30 cellular contexts compared by ENCODE assay signal in genomic region chr5:90301248-90301647, GRCh38.
DNase-seq lines count a peak whose midpoint lies in the region; ATAC-seq, FAIRE-seq and TF ChIP-seq lines count a peak whose summit lies in the region.
"Had no signal": no experiment of that assay in that cellular context is flagged by ENCODE, and none has a peak within 500 bp of the region (broad histone marks: within the 10 kb centered on the region; RNA-seq: fewer than 3 reads in every experiment).

No MANE protein-coding gene starts in this region.

- ATAC-seq in GM19351 (IDR thresholded peaks at IDR 0.05; ENCODE audit: unreplicated experiment) (peak; percentile 54), HG03354 (IDR thresholded peaks at IDR 0.05; ENCODE audit: poor library complexity, severe bottlenecking, unreplicated experiment) (peak; percentile 55), HG03460 (IDR thresholded peaks at IDR 0.05; ENCODE audit: unreplicated experiment) (no peak)
- ATAC-seq: activated CD8-positive, alpha-beta T cell treated with anti-CD3 and anti-CD28 coated beads for 36 hours; left lobe of liver; stimulated activated effector memory CD8-positive, alpha-beta T cell treated with anti-CD3 and anti-CD28 coated beads, Interleukin-12 subunit alpha, Interleukin-12 subunit beta, amount 100 ng/mL, for 72 hours had no signal

- POLR2A ChIA-PET in OCI-LY7 (lab: Charles Lee) = no interaction called here

- no peaks in the 10 kb centered on the region for H4K20me1 ChIP-seq in OCI-LY7 (ENCODE audit: insufficient read depth, low read length)

- no peak for TF ChIP-seq CTCF in OCI-LY7 (conservative IDR thresholded peaks at IDR 0.05; ENCODE audit: low read length)

- H3K9me2 ChIP-seq in OCI-LY7 (ENCODE audit: insufficient read depth, low read length) = no peaks in the 10 kb centered on the region

- no peak overlapping the region for H3K27ac ChIP-seq in OCI-LY7 (ENCODE audit: low read depth, low read length, poor library complexity, severe bottlenecking)
- H3K27ac ChIP-seq: C4-2B, dorsolateral prefrontal cortex, esophagus muscularis mucosa, ovary, RWPE1, SJSA1, tibial nerve had no signal

- CTCF ChIA-PET in OCI-LY7 (lab: Charles Lee; ENCODE audit: unreplicated experiment) = no interaction called here
- CTCF ChIA-PET in activated naive CD4-positive, alpha-beta T cell treated with anti-CD3 and anti-CD28 coated beads, Interleukin-2, amount 10 ng/mL, durations not matched to agents 7 days and 5 days (lab: Charles Lee) = interaction anchor here (0.5 kb wide), 1 partner anchor 138 kb away, joined by 3 read pairs; no protein-coding TSS in a partner anchor

- no peak for DNase-seq in GM12891 (ENCODE audit: insufficient read length, low spot score)
- DNase-seq in OCI-LY7 (ENCODE audit: low spot score) = peak; percentile 37
- DNase-seq in activated naive CD4-positive, alpha-beta T cell treated with anti-CD3 and anti-CD28 coated beads, Interleukin-2, amount 10 ng/mL, durations not matched to agents 7 days and 5 days = no peak
- DNase-seq in C1 segment of cervical spinal cord (lab: John Stamatoyannopoulos, UW) = no peak
- DNase-seq: activated CD8-positive, alpha-beta T cell treated with anti-CD3 and anti-CD28 coated beads for 36 hours; activated naive CD4-positive, alpha-beta T cell treated with anti-CD3 and anti-CD28 coated beads, Interleukin-2, amount 50 U/mL, for 16 hours; amniotic stem cell; COR-L47; dorsolateral prefrontal cortex; foreskin fibroblast; GDM1; MG63; NCI-H146; NCI-H446 treated with DMSO at 0.1 percent for 48 hours; NCI-H82; ovary; T-helper 9 cell had no signal

- no peaks in the 10 kb centered on the region for H3K4me1 ChIP-seq in OCI-LY7 (ENCODE audit: insufficient read depth, low read length, poor library complexity, severe bottlenecking)
- H3K4me1 ChIP-seq: esophagus muscularis mucosa, SJSA1, tibial nerve had no signal

- no peaks in the 10 kb centered on the region for H3K9me3 Mint-ChIP-seq in activated naive CD4-positive, alpha-beta T cell treated with anti-CD3 and anti-CD28 coated beads, Interleukin-2, amount 10 ng/mL, durations not matched to agents 7 days and 5 days
- H3K9me3 Mint-ChIP-seq: activated CD8-positive, alpha-beta T cell treated with anti-CD3 and anti-CD28 coated beads for 36 hours; neural crest cell; stimulated activated effector memory CD8-positive, alpha-beta T cell treated with anti-CD3 and anti-CD28 coated beads, Interleukin-12 subunit alpha, Interleukin-12 subunit beta, amount 100 ng/mL, for 72 hours had no signal

- TF ChIP-seq POLR2A in GM12891 (IDR thresholded peaks at IDR 0.05; ENCODE audit: low read depth, low read length) = no peak

- H3K27me3 Mint-ChIP-seq in activated naive CD4-positive, alpha-beta T cell treated with anti-CD3 and anti-CD28 coated beads, Interleukin-2, amount 10 ng/mL, durations not matched to agents 7 days and 5 days = no peaks in the 10 kb centered on the region

- no peaks in the 10 kb centered on the region for H3K36me3 Mint-ChIP-seq in activated naive CD4-positive, alpha-beta T cell treated with anti-CD3 and anti-CD28 coated beads, Interleukin-2, amount 10 ng/mL, durations not matched to agents 7 days and 5 days
- H3K36me3 Mint-ChIP-seq: stimulated activated effector memory CD8-positive, alpha-beta T cell treated with anti-CD3 and anti-CD28 coated beads, Interleukin-12 subunit alpha, Interleukin-12 subunit beta, amount 100 ng/mL, for 72 hours had no signal

- FAIRE-seq in GM12891 (lab: Jason Lieb, UNC) = peak; percentile 66
- FAIRE-seq: endometrium, islet of Langerhans had no signal

- no TSS peak for BruUV-seq in OCI-LY7 (replicated peaks; lab: Mats Ljungman, UMichigan)

- H3K79me2 ChIP-seq in OCI-LY7 (ENCODE audit: insufficient read depth, low read depth, low read length) = no peaks in the 10 kb centered on the region

- H3K27ac Mint-ChIP-seq in activated naive CD4-positive, alpha-beta T cell treated with anti-CD3 and anti-CD28 coated beads, Interleukin-2, amount 10 ng/mL, durations not matched to agents 7 days and 5 days = no peak overlapping the region
- H3K27ac Mint-ChIP-seq: activated CD8-positive, alpha-beta T cell treated with anti-CD3 and anti-CD28 coated beads for 36 hours; stimulated activated effector memory CD8-positive, alpha-beta T cell treated with anti-CD3 and anti-CD28 coated beads, Interleukin-12 subunit alpha, Interleukin-12 subunit beta, amount 100 ng/mL, for 72 hours had no signal

- H3K4me3 ChIP-seq in OCI-LY7 (ENCODE audit: low read depth, low read length, poor library complexity, severe bottlenecking) = no peak overlapping the region
- H3K4me3 ChIP-seq: dorsolateral prefrontal cortex, esophagus muscularis mucosa, MG63, ovary, SJSA1, tibial nerve had no signal

- H3K4me1 Mint-ChIP-seq in activated naive CD4-positive, alpha-beta T cell treated with anti-CD3 and anti-CD28 coated beads, Interleukin-2, amount 10 ng/mL, durations not matched to agents 7 days and 5 days = no peaks in the 10 kb centered on the region
- H3K4me1 Mint-ChIP-seq: stimulated activated effector memory CD8-positive, alpha-beta T cell treated with anti-CD3 and anti-CD28 coated beads, Interleukin-12 subunit alpha, Interleukin-12 subunit beta, amount 100 ng/mL, for 72 hours had no signal

- H3K4me3 Mint-ChIP-seq in activated naive CD4-positive, alpha-beta T cell treated with anti-CD3 and anti-CD28 coated beads, Interleukin-2, amount 10 ng/mL, durations not matched to agents 7 days and 5 days = no peak overlapping the region
- H3K4me3 Mint-ChIP-seq: activated CD8-positive, alpha-beta T cell treated with anti-CD3 and anti-CD28 coated beads for 36 hours; neural crest cell; stimulated activated effector memory CD8-positive, alpha-beta T cell treated with anti-CD3 and anti-CD28 coated beads, Interleukin-12 subunit alpha, Interleukin-12 subunit beta, amount 100 ng/mL, for 72 hours had no signal

- H3K36me3 ChIP-seq in OCI-LY7 (ENCODE audit: insufficient read depth, low read length) = no peaks in the 10 kb centered on the region
- H3K36me3 ChIP-seq: esophagus muscularis mucosa, MG63, ovary, SJSA1, tibial nerve had no signal

- H3K4me2 ChIP-seq in OCI-LY7 (ENCODE audit: low read length) = peak overlapping the region; percentile 21; the same call in 1 of the 2 replicates

- intact Hi-C loops in OCI-LY7 (cut with micrococcal nuclease; ENCODE audit: unreplicated experiment) = no loop called here

- no peaks in the 10 kb centered on the region for H3K9me3 ChIP-seq in OCI-LY7 (ENCODE audit: low read length)
- H3K9me3 ChIP-seq: esophagus muscularis mucosa, MG63, ovary, SJSA1, tibial nerve had no signal

- no peak overlapping the region for H2AFZ ChIP-seq in OCI-LY7 (ENCODE audit: low read length)

TF ChIP-seq in GM12891, 5 proteins besides CTCF, POLR2A, EP300 and RAD21:
- TF ChIP-seq POU2F2 (IDR thresholded peaks at IDR 0.05; ENCODE audit: low read depth, low read length) (no peak), SPI1 (IDR thresholded peaks at IDR 0.05; ENCODE audit: low read depth, low read length) (no peak), PAX5 (IDR thresholded peaks at IDR 0.05; ENCODE audit: insufficient read depth, low read length, severe bottlenecking) (no peak), POLR2AphosphoS5 (IDR thresholded peaks at IDR 0.05; ENCODE audit: low read depth, low read length) (no peak), TAF1 (IDR thresholded peaks at IDR 0.05; ENCODE audit: low read depth, low read length) (no peak)
